In the genomic region with DNA sequence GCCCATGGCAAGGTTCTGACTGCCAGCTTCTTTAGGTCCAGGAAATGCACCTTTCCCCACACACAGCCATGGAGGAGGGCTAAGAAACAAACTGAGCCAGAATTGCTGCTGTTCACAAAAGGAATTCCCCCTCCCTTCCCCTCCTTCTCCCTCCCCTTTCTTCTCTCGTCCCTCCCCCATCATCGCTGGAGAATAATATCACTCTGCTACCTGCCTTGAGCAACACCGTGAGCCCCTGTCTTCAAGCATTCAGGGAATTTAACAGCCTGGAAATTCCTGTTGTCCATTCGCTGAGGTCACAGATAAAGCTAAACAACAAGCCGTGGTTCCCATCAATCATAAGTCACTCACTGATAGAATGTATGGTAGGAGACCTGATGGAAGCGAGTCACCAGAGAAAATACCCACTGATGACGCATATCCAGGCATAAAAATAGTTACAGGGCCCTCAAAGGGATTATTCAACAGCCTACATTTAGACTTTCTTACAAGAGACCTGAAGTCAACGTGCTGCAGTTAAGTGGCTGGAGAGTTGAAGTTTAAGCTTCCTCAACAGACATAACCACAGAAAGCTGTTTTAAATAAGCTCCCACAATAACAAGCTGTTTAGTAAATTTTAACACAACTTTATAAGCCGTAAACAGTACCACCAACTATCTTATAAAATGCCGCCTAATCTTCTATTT, we compare ENCODE assay signal across 8 cellular contexts. TPM values are rescaled to one million over a fixed set of nuclear protein-coding genes. Genes with fewer than 3 reads are reported as not detected.
DNase-seq lines count a peak whose midpoint lies in the region; ATAC-seq and TF ChIP-seq lines count a peak whose summit lies in the region.

No MANE protein-coding gene starts in this region.

- DNase-seq in AG08396 (ENCODE audit: low spot score) (peak; percentile 60), cardiac muscle cell (ENCODE audit: low read depth in 1 of 2, low spot score in 1 of 2) (peak; percentile 92 to 95), pons (ENCODE audit: low spot score) (peak; percentile 68), BE2C (no peak)
- DNase-seq in activated naive CD4-positive, alpha-beta T cell treated with anti-CD3 and anti-CD28 coated beads, Interleukin-2, amount 50 U/mL, for 16 hours: peak; percentile 26

- no peaks in the 10 kb centered on the region for H3K9me3 ChIP-seq in OCI-LY3 (ENCODE audit: insufficient read depth, low read length)
- no peaks in the 10 kb centered on the region for H3K9me3 ChIP-seq in cardiac muscle cell (ENCODE audit: low read depth)
- no peaks in the 10 kb centered on the region for H3K9me3 ChIP-seq in BE2C

- peak overlapping the region; percentile 90 for H3K4me2 ChIP-seq in OCI-LY3 (ENCODE audit: low read length)

- H3K27me3 ChIP-seq in OCI-LY3 (ENCODE audit: low read depth, low read length) (no peaks in the 10 kb centered on the region), cardiac muscle cell (no peaks in the 10 kb centered on the region), BE2C (no peaks in the 10 kb centered on the region)

- H3K27ac ChIP-seq in OCI-LY3 (ENCODE audit: low read length): 0 out of 2 replicates have a peak overlapping the region, but pooled peaks have one; percentile 2
- H3K27ac ChIP-seq in cardiac muscle cell: peak overlapping the region; percentile 98

- H3K79me2 ChIP-seq in OCI-LY3 (ENCODE audit: low read length): peaks cover 27% of the 10 kb centered on the region

- H3K36me3 ChIP-seq in OCI-LY3 (replicated peaks; ENCODE audit: low read depth, low read length) (no peaks in the 10 kb centered on the region), cardiac muscle cell (no peaks in the 10 kb centered on the region), BE2C (no peaks in the 10 kb centered on the region)

- ATAC-seq in GM18861 (IDR thresholded peaks at IDR 0.05; ENCODE audit: unreplicated experiment): peak; percentile 62
- ATAC-seq in HG03045 (IDR thresholded peaks at IDR 0.05; ENCODE audit: unreplicated experiment): peak; percentile 69

- no peak for TF ChIP-seq CTCF in OCI-LY3 (IDR thresholded peaks at IDR 0.05; ENCODE audit: low read depth, low read length)
- TF ChIP-seq CTCF in cardiac muscle cell (IDR thresholded peaks at IDR 0.05; ENCODE audit: low read depth, low read length): no peak
- no peak for TF ChIP-seq CTCF in BE2C (IDR thresholded peaks at IDR 0.05; ENCODE audit: low read depth, low read length)

- H3K4me3 ChIP-seq in OCI-LY3 (ENCODE audit: low read length) (peak overlapping the region; percentile 69), cardiac muscle cell (peak overlapping the region; percentile 28), BE2C (ENCODE audit: low read depth, low read length) (no peak overlapping the region)

- H4K20me1 ChIP-seq in OCI-LY3 (ENCODE audit: insufficient read depth, low read length): peaks cover 9% of the 10 kb centered on the region; the same call in 1 of the 2 replicates

- H3K4me1 ChIP-seq in OCI-LY3 (ENCODE audit: low read length) (peaks cover 50% of the 10 kb centered on the region), cardiac muscle cell (ENCODE audit: low read depth) (peaks cover 44% of the 10 kb centered on the region), BE2C (no peaks in the 10 kb centered on the region)

- H2AFZ ChIP-seq in OCI-LY3 (ENCODE audit: low read depth, low read length): no peak overlapping the region

- peak overlapping the region; percentile 36 for H3K9ac ChIP-seq in OCI-LY3 (ENCODE audit: low read length)

RNA-seq across cellular contexts. Expression of a gene that starts 59.7 kb away (rescaled TPM):
- 12.0 and 18.0 TPM in 2 replicates for total RNA-seq in cardiac muscle cell
- 3.6 and 4.8 TPM in 2 replicates for polyA plus RNA-seq in cardiac muscle cell
- 0.51 TPM for polyA plus RNA-seq in BE2C (2012; ENCODE audit: insufficient read depth, insufficient read length, low read depth)
